In the genomic region with DNA sequence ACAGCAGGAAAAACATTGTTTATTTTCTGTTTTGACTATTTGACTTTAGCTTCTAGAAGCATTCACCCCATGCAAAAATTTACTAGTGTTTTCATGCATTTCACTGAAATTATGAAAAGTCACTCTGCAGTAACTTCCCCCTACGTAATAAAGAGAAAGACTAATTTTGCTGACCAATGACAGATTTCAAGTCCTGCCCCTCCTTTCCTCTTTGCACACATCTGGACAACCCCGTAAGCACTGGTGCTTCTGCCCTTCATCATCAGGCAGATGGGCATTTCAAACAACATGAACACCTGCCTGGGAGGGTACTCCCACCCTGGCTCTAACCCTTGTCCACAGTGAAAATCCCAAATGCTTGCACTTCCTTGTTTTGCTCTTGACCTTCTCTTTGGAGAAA, we compare ENCODE assay signal across 19 cellular contexts.
"Had no signal": no experiment of that assay in that cellular context is flagged by ENCODE, and none has a peak within 500 bp of the region (broad histone marks: within the 10 kb centered on the region; RNA-seq: fewer than 3 reads in every experiment).

No MANE protein-coding gene starts in this region.

- DNase-seq: activated CD4-positive, alpha-beta T cell treated with anti-CD3 and anti-CD28 coated beads, Interleukin-2, amount 50 U/mL, for 4 hours; activated effector memory CD4-positive, alpha-beta T cell treated with anti-CD3 and anti-CD28 coated beads, Interleukin-2, amount 50 U/mL, for 16 hours; activated naive CD4-positive, alpha-beta T cell treated with anti-CD3 and anti-CD28 coated beads, Interleukin-2, amount 50 U/mL, for 16 hours; activated T-cell treated with anti-CD3 and anti-CD28 coated beads, Interleukin-2, amount 50 U/mL, for 72 hours; effector CD8-positive, alpha-beta T cell; esophagus squamous epithelium; heart right ventricle; immature natural killer cell; kidney glomerular epithelial cell; left ventricle myocardium inferior; mucosa of descending colon; naive B cell; right cardiac atrium had no signal

- H3K4me3 ChIP-seq: ascending aorta, breast epithelium, esophagus squamous epithelium, heart right ventricle, left ventricle myocardium inferior, mucosa of descending colon, neural progenitor cell, prostate gland, skin epidermis, suprapubic skin had no signal

- H3K4me1 ChIP-seq: ascending aorta, breast epithelium, esophagus squamous epithelium, left ventricle myocardium inferior, neural progenitor cell, prostate gland, suprapubic skin had no signal

- H3K4me2 ChIP-seq: neural progenitor cell had no signal

- H3K36me3 ChIP-seq: ascending aorta, breast epithelium, esophagus squamous epithelium, heart right ventricle, left ventricle myocardium inferior, neural progenitor cell, prostate gland, suprapubic skin had no signal

- H3K27ac ChIP-seq: ascending aorta, breast epithelium, esophagus squamous epithelium, left ventricle myocardium inferior, neural progenitor cell, prostate gland, skin epidermis, suprapubic skin had no signal

- H3K27me3 ChIP-seq: ascending aorta, breast epithelium, esophagus squamous epithelium, neural progenitor cell, suprapubic skin had no signal

- H3K9me3 ChIP-seq: ascending aorta, breast epithelium, esophagus squamous epithelium, left ventricle myocardium inferior, mucosa of descending colon, prostate gland, suprapubic skin had no signal
